19 cellular contexts compared by ENCODE assay signal in genomic region chr15:97728791-97729190, GRCh38.
DNase-seq lines count a peak whose midpoint lies in the region; ATAC-seq and TF ChIP-seq lines count a peak whose summit lies in the region.
"Had no signal": no experiment of that assay in that cellular context is flagged by ENCODE, and none has a peak within 500 bp of the region (broad histone marks: within the 10 kb centered on the region; RNA-seq: fewer than 3 reads in every experiment).

No MANE protein-coding gene starts in this region.

- no peak overlapping the region for H3K4me3 ChIP-seq in testis
- H3K4me3 ChIP-seq: adrenal gland, skin epidermis had no signal

- no peaks in the 10 kb centered on the region for H3K36me3 ChIP-seq in testis (ENCODE audit: low read depth, missing control alignments)
- H3K36me3 ChIP-seq: adrenal gland had no signal

- peaks cover 12% of the 10 kb centered on the region for H3K4me1 Mint-ChIP-seq in nephron
- H3K4me1 Mint-ChIP-seq: central memory CD8-positive, alpha-beta T cell had no signal

- no peak for TF ChIP-seq POLR2A in testis (IDR thresholded peaks at IDR 0.05)

- no peaks in the 10 kb centered on the region for H3K36me3 Mint-ChIP-seq in nephron (ENCODE audit: low read depth)

- no peaks in the 10 kb centered on the region for H3K9me3 Mint-ChIP-seq in nephron

- H3K4me3 Mint-ChIP-seq in nephron = peak overlapping the region; percentile 9 to 50 (median 30)
- H3K4me3 Mint-ChIP-seq: central memory CD8-positive, alpha-beta T cell had no signal

- TF ChIP-seq CTCF in nephron (IDR thresholded peaks at IDR 0.05; ENCODE audit: unreplicated experiment in 3 of 3) (no peak), testis (IDR thresholded peaks at IDR 0.05) (no peak)

- H3K27me3 ChIP-seq in testis = no peaks in the 10 kb centered on the region
- H3K27me3 ChIP-seq: adrenal gland had no signal

- H3K27ac ChIP-seq in testis = no peak overlapping the region
- H3K27ac ChIP-seq: adrenal gland, skin epidermis had no signal

- no peaks in the 10 kb centered on the region for H3K4me1 ChIP-seq in testis
- H3K4me1 ChIP-seq: adrenal gland had no signal

- ATAC-seq in SK-N-SH treated with all-trans-retinoic acid at 6 μM for 48 hours = peak; percentile 42
- no peak for ATAC-seq in HG02623 (IDR thresholded peaks at IDR 0.05; ENCODE audit: unreplicated experiment)

- DNase-seq in globus pallidus (ENCODE audit: low spot score) = peak; percentile 60
- DNase-seq in testis = peak; percentile 21
- no peak for DNase-seq in mesenteric fat pad (ENCODE audit: low spot score)
- DNase-seq in COLO668 (lab: John Stamatoyannopoulos, UW; ENCODE audit: unreplicated experiment) = no peak
- DNase-seq: activated CD4-positive, alpha-beta T cell treated with anti-CD3 and anti-CD28 coated beads for 48 hours; activated CD8-positive, alpha-beta memory T cell treated with anti-CD3 and anti-CD28 coated beads, Interleukin-2, amount 50 U/mL, for 4 hours; activated effector memory CD4-positive, alpha-beta T cell treated with anti-CD3 and anti-CD28 coated beads, Interleukin-2, amount 50 U/mL, for 16 hours; adrenal gland; DMS 273 treated with DMSO at 0.1 percent for 48 hours; effector memory CD4-positive, alpha-beta T cell; kidney; NCI-H1105; NCI-H748 treated with DMSO at 0.1 percent for 48 hours; stimulated activated CD4-positive, alpha-beta T cell treated with anti-CD3 and anti-CD28 coated beads, Interleukin-4, amount 100 ng/mL, for 4 hours had no signal

- H3K27ac Mint-ChIP-seq in nephron = peak overlapping the region in 2 of 3 experiments; percentile 8 to 50

- intact Hi-C loops in testis (cut with DNase I; ENCODE audit: low total_unique reads) = no loop called here

- no peaks in the 10 kb centered on the region for H3K9me3 ChIP-seq in testis
- H3K9me3 ChIP-seq: adrenal gland had no signal

- peaks cover 15% of the 10 kb centered on the region for H3K27me3 Mint-ChIP-seq in nephron (ENCODE audit: low read depth)
- H3K27me3 Mint-ChIP-seq: central memory CD8-positive, alpha-beta T cell had no signal

- 39 to 47% methylated on average over 13 of the region's 13 CpGs for WGBS in testis, 2 donors

TF ChIP-seq in SK-N-SH treated with all-trans-retinoic acid at 6 μM for 48 hours, 23 proteins besides CTCF, POLR2A, EP300 and RAD21:
- TF ChIP-seq CSRNP3 (CRISPR knock-in tag; IDR thresholded peaks at IDR 0.05) (no peak), ZNF70 (CRISPR knock-in tag; IDR thresholded peaks at IDR 0.05) (no peak), OSR1 (CRISPR knock-in tag; IDR thresholded peaks at IDR 0.05) (no peak), ZNF8 (CRISPR knock-in tag; IDR thresholded peaks at IDR 0.05) (no peak), ZNF565 (CRISPR knock-in tag; conservative IDR thresholded peaks at IDR 0.05; ENCODE audit: low read depth) (no peak), PPARA (CRISPR knock-in tag; IDR thresholded peaks at IDR 0.05; ENCODE audit: borderline replicate concordance) (no peak), ZC3H10 (CRISPR knock-in tag; IDR thresholded peaks at IDR 0.05) (no peak), TCF4 (CRISPR knock-in tag; IDR thresholded peaks at IDR 0.05; ENCODE audit: borderline replicate concordance) (no peak), ZFP30 (CRISPR knock-in tag; IDR thresholded peaks at IDR 0.05) (no peak), ZFP3 (CRISPR knock-in tag; IDR thresholded peaks at IDR 0.05) (no peak), ARNTL (CRISPR knock-in tag; IDR thresholded peaks at IDR 0.05; ENCODE audit: borderline replicate concordance, low read depth) (no peak), SNAI2 (CRISPR knock-in tag; IDR thresholded peaks at IDR 0.05) (no peak), PATZ1 (CRISPR knock-in tag; IDR thresholded peaks at IDR 0.05; ENCODE audit: borderline replicate concordance) (no peak), ESRRG (CRISPR knock-in tag; IDR thresholded peaks at IDR 0.05) (no peak), ISL1 (CRISPR knock-in tag; IDR thresholded peaks at IDR 0.05) (no peak), POU6F1 (CRISPR knock-in tag; IDR thresholded peaks at IDR 0.05; ENCODE audit: borderline replicate concordance, low read depth) (no peak), TSHZ2 (CRISPR knock-in tag; IDR thresholded peaks at IDR 0.05) (no peak), TOX (CRISPR knock-in tag; IDR thresholded peaks at IDR 0.05; ENCODE audit: borderline replicate concordance) (no peak)

Comparison
In these comparisons a context has a peak if more than half of its experiments do, and no peak if none do; other contexts are left out.
1. DNase-seq: peak in globus pallidus (single experiment) and testis (single experiment); none in mesenteric fat pad (single experiment) and COLO668 (single experiment).